Comparison of ENCODE assay signal across 22 cellular contexts in genomic region chr6:45493761-45494160, GRCh38.
DNase-seq lines count a peak whose midpoint lies in the region; ATAC-seq and TF ChIP-seq lines count a peak whose summit lies in the region.
"Had no signal": no experiment of that assay in that cellular context is flagged by ENCODE, and none has a peak within 500 bp of the region (broad histone marks: within the 10 kb centered on the region; RNA-seq: fewer than 3 reads in every experiment).

No MANE protein-coding gene starts in this region.

- no peak for TF ChIP-seq CTCF in neutrophil (IDR thresholded peaks at IDR 0.05)

- ATAC-seq in activated T-helper 17 cell treated with anti-CD3 and anti-CD28 coated beads, Interleukin-2, amount 50 U/mL, for 72 hours (replicated peaks), result no peak
- no peak for ATAC-seq in HG02885 (IDR thresholded peaks at IDR 0.05; ENCODE audit: poor library complexity, unreplicated experiment)
- ATAC-seq in GM19455 (IDR thresholded peaks at IDR 0.05; ENCODE audit: unreplicated experiment), result no peak
- no peak for ATAC-seq in GM18909 (IDR thresholded peaks at IDR 0.05; ENCODE audit: poor library complexity, unreplicated experiment)
- ATAC-seq: HepG2 had no signal

- H3K36me3 ChIP-seq in neutrophil, result peaks cover 7% of the 10 kb centered on the region
- H3K36me3 ChIP-seq: Peyer's patch had no signal

- no peaks in the 10 kb centered on the region for H3K27me3 Mint-ChIP-seq in T-helper 2 cell treated with Interferon-gamma antibody and Interleukin-4, amounts not matched to agents 5 μg/mL and 100 μg/mL, for 36 hours (ENCODE audit: low read depth)
- no peaks in the 10 kb centered on the region for H3K27me3 Mint-ChIP-seq in activated T-helper 17 cell treated with anti-CD3 and anti-CD28 coated beads, Interleukin-2, amount 50 U/mL, for 72 hours

- H3K4me1 ChIP-seq in neutrophil (ENCODE audit: control insufficient read depth in 1 of 2, insufficient read depth in 1 of 2, low read depth in 1 of 2, low read length in 1 of 2), result peaks cover 50 to 51% of the 10 kb centered on the region in 2 experiments

- peaks cover 74% of the 10 kb centered on the region for H3K4me1 Mint-ChIP-seq in T-helper 2 cell treated with Interferon-gamma antibody and Interleukin-4, amounts not matched to agents 5 μg/mL and 100 μg/mL, for 36 hours (ENCODE audit: low read depth)
- H3K4me1 Mint-ChIP-seq in activated T-helper 17 cell treated with anti-CD3 and anti-CD28 coated beads, Interleukin-2, amount 50 U/mL, for 72 hours, result peaks cover 61% of the 10 kb centered on the region

- no peak overlapping the region for H3K4me3 ChIP-seq in neutrophil (ENCODE audit: low read depth in 1 of 2, low read length in 1 of 2)
- H3K4me3 ChIP-seq: Peyer's patch, SJSA1 had no signal

- no peaks in the 10 kb centered on the region for H3K9me3 ChIP-seq in neutrophil
- H3K9me3 ChIP-seq: Peyer's patch, SJSA1 had no signal

- H3K4me3 Mint-ChIP-seq in T-helper 2 cell treated with Interferon-gamma antibody and Interleukin-4, amounts not matched to agents 5 μg/mL and 100 μg/mL, for 36 hours, result peak overlapping the region; percentile 37
- peak overlapping the region; percentile 69 for H3K4me3 Mint-ChIP-seq in activated T-helper 17 cell treated with anti-CD3 and anti-CD28 coated beads, Interleukin-2, amount 50 U/mL, for 72 hours

- peak overlapping the region; percentile 84 for H3K27ac ChIP-seq in neutrophil
- H3K27ac ChIP-seq: 22Rv1, C4-2B, KMS-11, Peyer's patch, SJSA1 had no signal

- no peak for DNase-seq in T-helper 2 cell treated with Interferon-gamma antibody and Interleukin-4, amounts not matched to agents 5 μg/mL and 100 μg/mL, for 36 hours (ENCODE audit: low spot score)
- DNase-seq in T-helper 2 cell (no peak), HCEC 1CT (peak; percentile 22)
- DNase-seq: AML-193, DMS79 treated with DMSO at 0.1 percent for 48 hours, GF-D8, NCI-H1048, NCI-H1436, NCI-H2029, NCI-H2171, NCI-H526, Peyer's patch had no signal

- H3K27ac Mint-ChIP-seq in T-helper 2 cell treated with Interferon-gamma antibody and Interleukin-4, amounts not matched to agents 5 μg/mL and 100 μg/mL, for 36 hours, result peak overlapping the region; percentile 40
- H3K27ac Mint-ChIP-seq in activated T-helper 17 cell treated with anti-CD3 and anti-CD28 coated beads, Interleukin-2, amount 50 U/mL, for 72 hours, result no peak overlapping the region

- no peaks in the 10 kb centered on the region for H3K9me3 Mint-ChIP-seq in T-helper 2 cell treated with Interferon-gamma antibody and Interleukin-4, amounts not matched to agents 5 μg/mL and 100 μg/mL, for 36 hours
- no peaks in the 10 kb centered on the region for H3K9me3 Mint-ChIP-seq in activated T-helper 17 cell treated with anti-CD3 and anti-CD28 coated beads, Interleukin-2, amount 50 U/mL, for 72 hours

- H3K36me3 Mint-ChIP-seq in T-helper 2 cell treated with Interferon-gamma antibody and Interleukin-4, amounts not matched to agents 5 μg/mL and 100 μg/mL, for 36 hours (ENCODE audit: low read depth), result peaks cover 63% of the 10 kb centered on the region
- peaks cover 97% of the 10 kb centered on the region for H3K36me3 Mint-ChIP-seq in activated T-helper 17 cell treated with anti-CD3 and anti-CD28 coated beads, Interleukin-2, amount 50 U/mL, for 72 hours (ENCODE audit: low read depth)

- no peaks in the 10 kb centered on the region for H3K27me3 ChIP-seq in neutrophil
- H3K27me3 ChIP-seq: Peyer's patch, SJSA1 had no signal
